Comparison of ENCODE assay signal across 8 cellular contexts in genomic region chr9:3525088-3525835, GRCh38. TPM values are rescaled to one million over a fixed set of nuclear protein-coding genes. Genes with fewer than 3 reads are reported as not detected.
A peak's percentile ranks its signal among the peaks of the same experiment; 100 is the strongest.
DNase-seq lines count a peak whose midpoint lies in the region; ATAC-seq, FAIRE-seq and TF ChIP-seq lines count a peak whose summit lies in the region.

No MANE protein-coding gene starts in this region.

- peak overlapping the region; percentile 100 for H3K27ac Mint-ChIP-seq in HFFc6
- H3K27ac Mint-ChIP-seq in activated CD4-positive, alpha-beta memory T cell treated with anti-CD3 and anti-CD28 coated beads for 36 hours = peak overlapping the region; percentile 99

- peak overlapping the region; percentile 83 to 100 (median 99) for H3K9ac ChIP-seq in BLaER1 treated with 17β-estradiol and CSF1 and Interleukin-3, amounts not matched to agents 10 nM and 100 nM

- 0 to 1% methylated on average over 43 of the region's 43 CpGs for whole genome bisulfite sequencing in pancreas, 2 donors

- H4K20me1 ChIP-seq in BLaER1 treated with 17β-estradiol and CSF1 and Interleukin-3, amounts not matched to agents 10 nM and 100 nM = no peaks in the 10 kb centered on the region

- H3K4me1 ChIP-seq in BLaER1 treated with 17β-estradiol and CSF1 and Interleukin-3, amounts not matched to agents 10 nM and 100 nM = peaks cover 18 to 52% (median 29%) of the 10 kb centered on the region in 10 experiments
- H3K4me1 ChIP-seq in pancreas = peaks cover 0 to 22% (median 13%) of the 10 kb centered on the region in 3 donors

- H3K27me3 Mint-ChIP-seq in HFFc6 (ENCODE audit: insufficient read depth) = peaks cover 4% of the 10 kb centered on the region; the same call in 1 of the 2 replicates
- H3K27me3 Mint-ChIP-seq in activated CD4-positive, alpha-beta memory T cell treated with anti-CD3 and anti-CD28 coated beads for 36 hours = no peaks in the 10 kb centered on the region

- H3K27ac ChIP-seq in BLaER1 treated with 17β-estradiol and CSF1 and Interleukin-3, amounts not matched to agents 10 nM and 100 nM = peak overlapping the region; percentile 98 to 100 (median 100)
- peak overlapping the region; percentile 99 to 100 (median 100) for H3K27ac ChIP-seq in pancreas

- no peak for DNase-seq in HFFc6
- peak; percentile 27 for DNase-seq in activated CD4-positive, alpha-beta memory T cell treated with anti-CD3 and anti-CD28 coated beads for 36 hours
- DNase-seq in foreskin melanocyte = peak; percentile 17
- peak in 4 of 6 donors; percentile 8 to 71 (median 52) for DNase-seq in pancreas
- no peak for DNase-seq in ureter (ENCODE audit: low spot score)
- no peak for DNase-seq in SIG-M5 (lab: John Stamatoyannopoulos, UW)

- H3K36me3 ChIP-seq in BLaER1 treated with 17β-estradiol and CSF1 and Interleukin-3, amounts not matched to agents 10 nM and 100 nM = peaks cover 3 to 24% (median 6%) of the 10 kb centered on the region in 11 experiments; a peak in 13 of 22 replicates
- no peaks in the 10 kb centered on the region for H3K36me3 ChIP-seq in pancreas

- CTCF ChIA-PET in activated CD4-positive, alpha-beta memory T cell treated with anti-CD3 and anti-CD28 coated beads for 36 hours (lab: Charles Lee) = interaction anchor here (0.7 kb wide), 1 partner anchor 57 kb away, joined by 3 read pairs; no protein-coding TSS in a partner anchor

- POLR2A ChIA-PET in activated CD4-positive, alpha-beta memory T cell treated with anti-CD3 and anti-CD28 coated beads for 36 hours (lab: Charles Lee) = interaction anchor here (0.8 kb wide), 1 partner anchor 48 kb away, joined by 4 read pairs; no protein-coding TSS in a partner anchor

- no peaks in the 10 kb centered on the region for H3K9me3 Mint-ChIP-seq in HFFc6
- H3K9me3 Mint-ChIP-seq in activated CD4-positive, alpha-beta memory T cell treated with anti-CD3 and anti-CD28 coated beads for 36 hours = no peaks in the 10 kb centered on the region

- peak overlapping the region; percentile 71 to 91 (median 85) for H3K4me2 ChIP-seq in BLaER1 treated with 17β-estradiol and CSF1 and Interleukin-3, amounts not matched to agents 10 nM and 100 nM

- no peaks in the 10 kb centered on the region; a peak in 1 of 22 replicates for H3K9me3 ChIP-seq in BLaER1 treated with 17β-estradiol and CSF1 and Interleukin-3, amounts not matched to agents 10 nM and 100 nM (replicated peaks in 1 of 11)
- H3K9me3 ChIP-seq in pancreas = no peaks in the 10 kb centered on the region

- H3K27me3 ChIP-seq in BLaER1 treated with 17β-estradiol and CSF1 and Interleukin-3, amounts not matched to agents 10 nM and 100 nM = no peaks in the 10 kb centered on the region
- H3K27me3 ChIP-seq in pancreas = no peaks in the 10 kb centered on the region

- H3K4me3 Mint-ChIP-seq in HFFc6 = peak overlapping the region; percentile 96
- peak overlapping the region; percentile 99 for H3K4me3 Mint-ChIP-seq in activated CD4-positive, alpha-beta memory T cell treated with anti-CD3 and anti-CD28 coated beads for 36 hours

- ATAC-seq in pancreas (peak in 3 of 4 donors; percentile 3), HG02571 (IDR thresholded peaks at IDR 0.05; ENCODE audit: unreplicated experiment) (no peak)

- intact Hi-C loops in activated CD4-positive, alpha-beta memory T cell treated with anti-CD3 and anti-CD28 coated beads for 36 hours (cut with micrococcal nuclease) = loop anchor here (1.0 to 5.0 kb wide), 8 partner anchors 139 to 1912 kb away; partner anchors contain the start of gene PLGRKT
- intact Hi-C loops in pancreas (cut with DNase I) = no loop called here

- TF ChIP-seq CTCF in HFFc6 (IDR thresholded peaks at IDR 0.05) = no peak
- no peak for TF ChIP-seq CTCF in pancreas (IDR thresholded peaks at IDR 0.05)

- no peak for FAIRE-seq in pancreas (lab: Jason Lieb, UNC)

- H3K4me3 ChIP-seq in BLaER1 treated with 17β-estradiol and CSF1 and Interleukin-3, amounts not matched to agents 10 nM and 100 nM = peak overlapping the region; percentile 75 to 100 (median 99)
- H3K4me3 ChIP-seq in pancreas = peak overlapping the region; percentile 78 to 91 (median 87)

- peaks cover 47% of the 10 kb centered on the region for H3K4me1 Mint-ChIP-seq in HFFc6 (ENCODE audit: low read depth)
- peaks cover 42% of the 10 kb centered on the region for H3K4me1 Mint-ChIP-seq in activated CD4-positive, alpha-beta memory T cell treated with anti-CD3 and anti-CD28 coated beads for 36 hours (ENCODE audit: low read depth)

- H3K36me3 Mint-ChIP-seq in HFFc6 (ENCODE audit: low read depth) = peaks cover 24% of the 10 kb centered on the region; the same call in 1 of the 2 replicates
- peaks cover 31% of the 10 kb centered on the region for H3K36me3 Mint-ChIP-seq in activated CD4-positive, alpha-beta memory T cell treated with anti-CD3 and anti-CD28 coated beads for 36 hours

RNA-seq across cellular contexts. Expression of gene RFX3, which starts 0.5 kb away (rescaled TPM):
- total RNA-seq in HFFc6 (2021; fragmentation: NEBNext Ultra II Directional; extraction: Animal tissue kit (Norgen Biotek cat#: 25700)) = 1 to 10 TPM; 2.8 to 4.2 (median 3.5) TPM
- total RNA-seq in activated CD4-positive, alpha-beta memory T cell treated with anti-CD3 and anti-CD28 coated beads for 36 hours = 10 to 100 TPM; 12.2 to 13.4 TPM
- 10 to 100 TPM in 1 of 6 donors, 1 to 10 TPM in 5; 4.8 to 12.2 (median 5.2) TPM for total RNA-seq in pancreas
- 1 to 10 TPM; 1.2 to 3.7 TPM for polyA plus RNA-seq in pancreas
- 19.2 TPM for total RNA-seq in ureter

Comparison
In these comparisons a context has a peak if more than half of its experiments do, and no peak if none do; other contexts are left out.
1. DNase-seq: peak in activated CD4-positive, alpha-beta memory T cell treated with anti-CD3 and anti-CD28 coated beads for 36 hours (single experiment), foreskin melanocyte (single experiment) and pancreas (4 of 6); none in HFFc6 (single experiment), ureter (single experiment) and SIG-M5 (single experiment).